In genomic region chr9:113185271-113185670, GRCh38 we compare ENCODE assay signal across 18 cellular contexts. TPM values are rescaled to one million over a fixed set of nuclear protein-coding genes. Genes with fewer than 3 reads are reported as not detected.
DNase-seq lines count a peak whose midpoint lies in the region; ATAC-seq, FAIRE-seq and TF ChIP-seq lines count a peak whose summit lies in the region.
"Had no signal": no experiment of that assay in that cellular context is flagged by ENCODE, and none has a peak within 500 bp of the region (broad histone marks: within the 10 kb centered on the region; RNA-seq: fewer than 3 reads in every experiment).

No MANE protein-coding gene starts in this region.

- TF ChIP-seq CTCF in dorsolateral prefrontal cortex (IDR thresholded peaks at IDR 0.05 in 54 of 56, conservative IDR thresholded peaks at IDR 0.05 in 2 of 56; ENCODE audit: low read depth in 1 of 56, partially characterized antibody in 56 of 56): no peak
- no peak for TF ChIP-seq CTCF in keratinocyte (optimal IDR thresholded peaks at IDR 0.05 in 1 of 3, IDR thresholded peaks at IDR 0.05 in 1 of 3, conservative IDR thresholded peaks at IDR 0.05 in 1 of 3; ENCODE audit: extremely low read depth in 1 of 3, insufficient read depth in 2 of 3, low read length in 3 of 3)
- TF ChIP-seq CTCF in GM23338 (conservative IDR thresholded peaks at IDR 0.05; ENCODE audit: low read depth in 2 of 2): no peak

- peaks cover 1% of the 10 kb centered on the region for H3K27me3 Mint-ChIP-seq in GM23338 (ENCODE audit: insufficient read depth, low read depth, poor library complexity)

- intact Hi-C loops in dorsolateral prefrontal cortex (cut with DNase I) (no loop called here), Right ventricle myocardium superior (cut with DNase I) (no loop called here)

- no peak for ATAC-seq in Right ventricle myocardium superior (ENCODE audit: poor library complexity)
- ATAC-seq in GM23338: no peak
- ATAC-seq: K562, Panc1 had no signal

- H2AFZ ChIP-seq in keratinocyte (ENCODE audit: control insufficient read depth, low read length) (no peak overlapping the region), GM23338 (no peak overlapping the region)

- H3K27me3 ChIP-seq in dorsolateral prefrontal cortex (no peaks in the 10 kb centered on the region), keratinocyte (ENCODE audit: control insufficient read depth, extremely low read depth, insufficient read depth, low read length) (no peaks in the 10 kb centered on the region), GM23338 (ENCODE audit: insufficient read depth) (no peaks in the 10 kb centered on the region)

- H3K4me1 ChIP-seq in keratinocyte (ENCODE audit: control insufficient read depth, extremely low read depth, insufficient read depth, low read length): peaks cover 36% of the 10 kb centered on the region
- H3K4me1 ChIP-seq in GM23338 (ENCODE audit: insufficient read depth): no peaks in the 10 kb centered on the region

- H3K9me1 ChIP-seq in keratinocyte (ENCODE audit: control insufficient read depth, extremely low read depth, insufficient read depth, low read length): no peaks in the 10 kb centered on the region

- peak overlapping the region in 49 of 59 donors; percentile 1 to 77 (median 57) for H3K27ac ChIP-seq in dorsolateral prefrontal cortex
- H3K27ac ChIP-seq in keratinocyte (ENCODE audit: control insufficient read depth, insufficient read depth, low read length): peak overlapping the region; percentile 83
- H3K27ac ChIP-seq in GM23338 (ENCODE audit: low read depth): no peak overlapping the region
- H3K27ac ChIP-seq: HL-60 had no signal

- no peaks in the 10 kb centered on the region for H3K4me1 Mint-ChIP-seq in GM23338

- no peak overlapping the region for H3K4me3 Mint-ChIP-seq in GM23338

- no peak overlapping the region for H3K4me3 ChIP-seq in dorsolateral prefrontal cortex
- no peak overlapping the region for H3K4me3 ChIP-seq in keratinocyte (ENCODE audit: control insufficient read depth in 2 of 3, extremely low read depth in 1 of 3, insufficient read depth in 2 of 3, low read depth in 1 of 3, low read length in 3 of 3)
- no peak overlapping the region for H3K4me3 ChIP-seq in GM23338
- H3K4me3 ChIP-seq: K562 had no signal

- no peak for FAIRE-seq in keratinocyte (lab: Jason Lieb, UNC)
- FAIRE-seq: GM12891, K562 had no signal

- dilution Hi-C loops in keratinocyte (cut with MboI; ENCODE audit: extremely low pct_ligation_motif_present, low sequenced_read_pairs): no loop called here

- no peaks in the 10 kb centered on the region for H3K9me3 ChIP-seq in keratinocyte (ENCODE audit: control insufficient read depth, low read depth, low read length)

- H3K36me3 ChIP-seq in keratinocyte (ENCODE audit: control insufficient read depth in 2 of 2, extremely low read depth in 1 of 2, insufficient read depth in 2 of 2, low read length in 2 of 2) (peaks cover 18 to 42% of the 10 kb centered on the region in 2 experiments), GM23338 (ENCODE audit: insufficient read depth) (peaks cover 15% of the 10 kb centered on the region; the same call in 1 of the 2 replicates)

- no peaks in the 10 kb centered on the region for H3K9me2 ChIP-seq in GM23338 (ENCODE audit: insufficient read depth)

- DNase-seq in COLO829 (ENCODE audit: low spot score) (peak; percentile 51), RKO (ENCODE audit: low spot score) (peak; percentile 32), dorsolateral prefrontal cortex (no peak), keratinocyte (ENCODE audit: low read depth, low spot score) (no peak), Right ventricle myocardium superior (no peak), GM23338 (ENCODE audit: low spot score) (no peak), NCI-H524 treated with DMSO at 0.1 percent for 48 hours (lab: John Stamatoyannopoulos, UW) (no peak), MV-4-11 (lab: John Stamatoyannopoulos, UW) (no peak)
- DNase-seq: Calu3, NCI-H1048, NCI-H1694, NCI-H446 treated with DMSO at 0.1 percent for 48 hours, NCI-H82, SIG-M5 had no signal

- no peaks in the 10 kb centered on the region for H4K20me1 ChIP-seq in keratinocyte (ENCODE audit: control insufficient read depth, extremely low read depth, insufficient read depth, low read length)
- H4K20me1 ChIP-seq in GM23338 (replicated peaks; ENCODE audit: insufficient read depth): peaks cover 4% of the 10 kb centered on the region; the same call in 1 of the 2 replicates

- H3K36me3 Mint-ChIP-seq in GM23338 (ENCODE audit: low read depth): peaks cover 34% of the 10 kb centered on the region

- H3F3A ChIP-seq in GM23338 (replicated peaks; ENCODE audit: low read depth): no peaks in the 10 kb centered on the region

- H3K9me3 Mint-ChIP-seq in GM23338: no peaks in the 10 kb centered on the region; the same call in 2 of the 3 replicates

- no peak overlapping the region for H3K9ac ChIP-seq in keratinocyte (ENCODE audit: control insufficient read depth, extremely low read depth, insufficient read depth, low read length)

- H3K27ac Mint-ChIP-seq in GM23338: no peak overlapping the region

- H3K79me2 ChIP-seq in keratinocyte (ENCODE audit: control insufficient read depth, insufficient read depth, low read length) (no peaks in the 10 kb centered on the region), GM23338 (replicated peaks; ENCODE audit: insufficient read depth) (no peaks in the 10 kb centered on the region)

- H3K4me2 ChIP-seq in keratinocyte (ENCODE audit: control insufficient read depth, extremely low read depth, insufficient read depth, low read depth, low read length) (peak overlapping the region; percentile 4), GM23338 (no peak overlapping the region)

TF ChIP-seq in GM23338, 12 proteins besides CTCF, POLR2A, EP300 and RAD21 (continues in another document):
- TF ChIP-seq EZH2 (IDR thresholded peaks at IDR 0.05; ENCODE audit: low read depth, unreplicated experiment): no peak
- TF ChIP-seq EZH2phosphoT487 (IDR thresholded peaks at IDR 0.05; ENCODE audit: unreplicated experiment): no peak
- no peak for TF ChIP-seq CREB1 (CRISPR knock-in tag; IDR thresholded peaks at IDR 0.05; ENCODE audit: low read depth)

RNA-seq across cellular contexts. Expression of gene SLC31A2, which starts 34.5 kb away (rescaled TPM):
- 100 to 1,000 TPM in 7 of 120 experiments, 10 to 100 TPM in 113; 10.6 to 211 (median 43.4) TPM for total RNA-seq in dorsolateral prefrontal cortex
- 111 to 164 TPM (median 122 TPM) in 3 replicates for polyA plus RNA-seq in keratinocyte
- 30.9 TPM for polyA plus RNA-seq in keratinocyte (2011; ENCODE audit: low read depth)
- 102 and 132 TPM in 2 replicates for polyA plus RNA-seq in keratinocyte (2011; cell fraction: cytosol; rRNA removed)
- 155 and 167 TPM in 2 replicates for polyA plus RNA-seq in keratinocyte (2011; cell fraction: nucleus; rRNA removed)
- polyA plus RNA-seq in keratinocyte (2012; ENCODE audit: low replicate concordance): 66.6 and 127 TPM in 2 replicates
- 110 to 190 TPM (median 116 TPM) in 3 replicates for polyA minus RNA-seq in keratinocyte
- polyA minus RNA-seq in keratinocyte (2011; cell fraction: cytosol; rRNA and poly(A)+ RNA removed): 77.7 TPM
- polyA minus RNA-seq in keratinocyte (2011; cell fraction: nucleus; rRNA and poly(A)+ RNA removed): 64.6 and 84.0 TPM in 2 replicates
- total RNA-seq in Right ventricle myocardium superior: 14.1 TPM
- total RNA-seq in GM23338 (2014; rRNA removed; shearing (Covaris generic)): 1.3 and 3.8 TPM in 2 replicates
- 1.4 and 1.8 TPM in 2 replicates for polyA plus RNA-seq in GM23338 (2016; fragmentation: Nextera tagmentation; extraction: Ambion mirVana)

RNA-seq across cellular contexts. Expression of gene FKBP15, which starts 35.8 kb away (rescaled TPM):
- 10 to 100 TPM; 23.3 to 39.3 (median 31.2) TPM for total RNA-seq in dorsolateral prefrontal cortex
- 22.4 to 31.4 TPM (median 22.7 TPM) in 3 replicates for polyA plus RNA-seq in keratinocyte
- 67.2 TPM for polyA plus RNA-seq in keratinocyte (2011; ENCODE audit: low read depth)
- 14.2 and 17.0 TPM in 2 replicates for polyA plus RNA-seq in keratinocyte (2011; cell fraction: cytosol; rRNA removed)
- 41.2 and 42.6 TPM in 2 replicates for polyA plus RNA-seq in keratinocyte (2011; cell fraction: nucleus; rRNA removed)
- polyA plus RNA-seq in keratinocyte (2012; ENCODE audit: low replicate concordance): 17.8 and 21.2 TPM in 2 replicates
- 52.3 to 64.6 TPM (median 63.5 TPM) in 3 replicates for polyA minus RNA-seq in keratinocyte
- polyA minus RNA-seq in keratinocyte (2011; cell fraction: cytosol; rRNA and poly(A)+ RNA removed): 15.2 TPM
- polyA minus RNA-seq in keratinocyte (2011; cell fraction: nucleus; rRNA and poly(A)+ RNA removed): 32.4 and 48.2 TPM in 2 replicates
- 18.1 TPM for total RNA-seq in Right ventricle myocardium superior
- 14.9 and 15.2 TPM in 2 replicates for total RNA-seq in GM23338 (2014; rRNA removed; shearing (Covaris generic))
- polyA plus RNA-seq in GM23338 (2016; fragmentation: Nextera tagmentation; extraction: Ambion mirVana): 7.6 and 7.9 TPM in 2 replicates

RNA-seq across cellular contexts. Expression of gene SLC31A1, which starts 36.1 kb away (rescaled TPM):
- total RNA-seq in dorsolateral prefrontal cortex (10 to 100 TPM in 119 of 120 experiments, 1 to 10 TPM in 1; 9.4 to 18.3 (median 13.9) TPM), Right ventricle myocardium superior (9.4 TPM)
- polyA plus RNA-seq in keratinocyte (15.7 to 21.1 TPM (median 20.3 TPM) in 3 replicates), GM23338 (2016; fragmentation: Nextera tagmentation; extraction: Ambion mirVana) (14.5 and 15.0 TPM in 2 replicates)
- 13.4 TPM for polyA plus RNA-seq in keratinocyte (2011; ENCODE audit: low read depth)
- polyA plus RNA-seq in keratinocyte (2011; cell fraction: cytosol; rRNA removed): 10.7 and 16.3 TPM in 2 replicates
- 20.6 and 24.9 TPM in 2 replicates for polyA plus RNA-seq in keratinocyte (2011; cell fraction: nucleus; rRNA removed)
- polyA plus RNA-seq in keratinocyte (2012; ENCODE audit: low replicate concordance): 18.7 and 25.3 TPM in 2 replicates
- polyA minus RNA-seq in keratinocyte: 8.0 to 21.6 TPM (median 15.4 TPM) in 3 replicates
- 9.0 TPM for polyA minus RNA-seq in keratinocyte (2011; cell fraction: cytosol; rRNA and poly(A)+ RNA removed)
- polyA minus RNA-seq in keratinocyte (2011; cell fraction: nucleus; rRNA and poly(A)+ RNA removed): 12.5 and 20.7 TPM in 2 replicates
- 32.1 and 33.3 TPM in 2 replicates for total RNA-seq in GM23338 (2014; rRNA removed; shearing (Covaris generic))

Comparison
In these comparisons a context has a peak if more than half of its experiments do, and no peak if none do; other contexts are left out.
1. DNase-seq: peak in COLO829 (single experiment) and RKO (single experiment); none in dorsolateral prefrontal cortex (0 of 10), keratinocyte (single experiment), Right ventricle myocardium superior (single experiment), GM23338 (single experiment), NCI-H524 treated with DMSO at 0.1 percent for 48 hours (single experiment) and MV-4-11 (single experiment).